In genomic region chr15:52463638-52464037, GRCh38 we compare ENCODE assay signal across 8 cellular contexts.
DNase-seq lines count a peak whose midpoint lies in the region; ATAC-seq and TF ChIP-seq lines count a peak whose summit lies in the region.

No MANE protein-coding gene starts in this region.

- CTCF ChIA-PET in AG04450 (lab: Charles Lee): no interaction called here

- peaks cover 10% of the 10 kb centered on the region; the same call in 1 of the 2 replicates for H3K9me3 ChIP-seq in AG04450 (ENCODE audit: control insufficient read depth, insufficient read depth, low read length)
- H3K9me3 ChIP-seq in T-helper 17 cell (ENCODE audit: control insufficient read depth, low read length, poor library complexity, severe bottlenecking): peaks cover 2% of the 10 kb centered on the region

- H3K27me3 ChIP-seq in AG04450 (ENCODE audit: control insufficient read depth, insufficient read depth, low read length) (no peaks in the 10 kb centered on the region), foreskin keratinocyte (no peaks in the 10 kb centered on the region)

- TF ChIP-seq CTCF in AG04450 (IDR thresholded peaks at IDR 0.05; ENCODE audit: low read depth, low read length) (0 out of 2 replicates have a peak, but pooled peaks have one; percentile 10), GM12865 (IDR thresholded peaks at IDR 0.05; ENCODE audit: insufficient read depth, low read depth, low read length, missing control alignments) (peak; percentile 11), foreskin keratinocyte (conservative IDR thresholded peaks at IDR 0.05) (peak; percentile 69), endothelial cell (IDR thresholded peaks at IDR 0.05; ENCODE audit: unreplicated experiment) (no peak)

- H3K27ac ChIP-seq in AG04450 (ENCODE audit: low read depth, low read length) (no peak overlapping the region), foreskin keratinocyte (no peak overlapping the region)

- H3K4me1 ChIP-seq in foreskin keratinocyte: peaks cover 13% of the 10 kb centered on the region

- DNase-seq in AG04450 (ENCODE audit: low read depth, low spot score): no peak
- peak; percentile 36 for DNase-seq in GM12865 (ENCODE audit: low read depth)
- DNase-seq in T-helper 17 cell: no peak
- DNase-seq in foreskin keratinocyte: peak in 1 of 2 donors; percentile 45
- no peak for DNase-seq in stimulated activated naive CD4-positive, alpha-beta T cell (lab: John Stamatoyannopoulos, UW)
- DNase-seq in endothelial cell (ENCODE audit: low spot score): no peak
- DNase-seq in NCI-H1436 (lab: John Stamatoyannopoulos, UW): no peak
- DNase-seq in NCI-H2081 (lab: John Stamatoyannopoulos, UW): no peak

- POLR2A ChIA-PET in AG04450 (lab: Yijun Ruan, JAX): no interaction called here

- H3K9me3 Mint-ChIP-seq in endothelial cell (ENCODE audit: unreplicated experiment): no peaks in the 10 kb centered on the region

- H3K36me3 Mint-ChIP-seq in T-helper 17 cell (ENCODE audit: low read depth) (peaks cover 7% of the 10 kb centered on the region), endothelial cell (ENCODE audit: low read depth, unreplicated experiment) (no peaks in the 10 kb centered on the region)

- H3K27ac Mint-ChIP-seq in T-helper 17 cell (peak overlapping the region; percentile 99), endothelial cell (ENCODE audit: unreplicated experiment) (no peak overlapping the region)

- H3K4me3 ChIP-seq in AG04450 (ENCODE audit: low read depth, low read length) (no peak overlapping the region), GM12865 (ENCODE audit: low read depth, low read length) (no peak overlapping the region)

- ATAC-seq in T-helper 17 cell (peak; percentile 48), foreskin keratinocyte (no peak)

- H3K4me3 Mint-ChIP-seq in T-helper 17 cell: peak overlapping the region; percentile 90
- no peak overlapping the region for H3K4me3 Mint-ChIP-seq in endothelial cell (ENCODE audit: unreplicated experiment)

- H3K27me3 Mint-ChIP-seq in T-helper 17 cell: no peaks in the 10 kb centered on the region
- H3K27me3 Mint-ChIP-seq in endothelial cell (ENCODE audit: unreplicated experiment): peaks cover 2% of the 10 kb centered on the region

- H3K4me1 Mint-ChIP-seq in T-helper 17 cell: peaks cover 32% of the 10 kb centered on the region
- H3K4me1 Mint-ChIP-seq in endothelial cell (ENCODE audit: unreplicated experiment): peaks cover 3% of the 10 kb centered on the region
